Comparison of ENCODE assay signal across 9 cellular contexts in the genomic region with DNA sequence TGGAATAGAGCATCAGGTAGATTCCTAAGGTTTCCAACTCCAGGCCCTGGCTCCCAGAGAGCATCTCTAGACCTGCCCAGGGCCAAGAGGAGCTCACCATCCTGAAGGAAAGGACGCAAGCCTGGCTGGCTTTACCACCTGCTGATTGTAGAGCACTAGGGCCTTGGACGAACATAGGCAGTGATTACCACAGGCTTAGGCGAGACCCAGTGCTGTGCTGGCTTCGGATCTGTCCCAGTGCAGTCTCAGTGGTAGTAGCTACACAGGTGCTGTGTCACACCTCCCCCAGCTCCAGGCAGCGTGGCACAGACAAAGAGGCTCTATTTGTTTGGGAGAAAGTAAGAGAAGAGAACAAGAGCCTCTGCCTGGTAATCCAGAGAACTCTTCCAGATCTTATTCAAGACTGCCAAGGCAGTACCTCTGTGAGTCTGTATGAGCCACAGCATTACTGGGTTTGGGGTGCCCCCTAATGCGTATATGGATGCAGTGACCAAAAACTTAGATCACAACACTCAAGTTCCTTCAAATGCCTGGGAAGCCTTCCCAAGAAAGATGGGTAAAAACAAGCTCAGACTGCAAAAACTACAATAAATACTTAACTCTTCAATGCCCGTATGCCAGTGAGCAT. TPM values are rescaled to one million over a fixed set of nuclear protein-coding genes. Genes with fewer than 3 reads are reported as not detected.
DNase-seq lines count a peak whose midpoint lies in the region; ATAC-seq, FAIRE-seq and TF ChIP-seq lines count a peak whose summit lies in the region.
"Had no signal": no experiment of that assay in that cellular context is flagged by ENCODE, and none has a peak within 500 bp of the region (broad histone marks: within the 10 kb centered on the region; RNA-seq: fewer than 3 reads in every experiment).

No MANE protein-coding gene starts in this region.

- no peak overlapping the region for H2AFZ ChIP-seq in DND-41 (ENCODE audit: low read depth, low read length)

- H3K4me3 ChIP-seq in DND-41 (ENCODE audit: low read depth in 1 of 2, low read length in 2 of 2): no peak overlapping the region

- H3K36me3 Mint-ChIP-seq in activated naive CD8-positive, alpha-beta T cell treated with anti-CD3 and anti-CD28 coated beads, Interleukin-2, amount 10 ng/mL, durations not matched to agents 7 days and 5 days: peaks cover 2% of the 10 kb centered on the region
- H3K36me3 Mint-ChIP-seq in memory B cell: peaks cover 4% of the 10 kb centered on the region

- no peaks in the 10 kb centered on the region for H3K9me3 ChIP-seq in DND-41 (ENCODE audit: insufficient read depth, low read length, severe bottlenecking)

- no peaks in the 10 kb centered on the region for H3K9me3 Mint-ChIP-seq in activated naive CD8-positive, alpha-beta T cell treated with anti-CD3 and anti-CD28 coated beads, Interleukin-2, amount 10 ng/mL, durations not matched to agents 7 days and 5 days
- H3K9me3 Mint-ChIP-seq in memory B cell: no peaks in the 10 kb centered on the region

- no peak overlapping the region for H3K27ac Mint-ChIP-seq in activated naive CD8-positive, alpha-beta T cell treated with anti-CD3 and anti-CD28 coated beads, Interleukin-2, amount 10 ng/mL, durations not matched to agents 7 days and 5 days
- peak overlapping the region; percentile 55 for H3K27ac Mint-ChIP-seq in memory B cell
- H3K27ac Mint-ChIP-seq: nephron had no signal

- H3K4me3 Mint-ChIP-seq in activated naive CD8-positive, alpha-beta T cell treated with anti-CD3 and anti-CD28 coated beads, Interleukin-2, amount 10 ng/mL, durations not matched to agents 7 days and 5 days: no peak overlapping the region
- no peak overlapping the region for H3K4me3 Mint-ChIP-seq in memory B cell
- H3K4me3 Mint-ChIP-seq: nephron had no signal

- H3K27ac ChIP-seq in DND-41 (ENCODE audit: low read length): no peak overlapping the region

- H3K4me2 ChIP-seq in DND-41 (ENCODE audit: insufficient read depth, low read length): no peak overlapping the region

- TF ChIP-seq CTCF in DND-41 (IDR thresholded peaks at IDR 0.05; ENCODE audit: borderline replicate concordance, extremely low read depth, low read length, poor library complexity, severe bottlenecking): peak; percentile 51

- peak; percentile 11 for DNase-seq in DND-41
- peak; percentile 21 for DNase-seq in M059J (ENCODE audit: low read depth)
- no peak for DNase-seq in activated naive CD8-positive, alpha-beta T cell treated with anti-CD3 and anti-CD28 coated beads, Interleukin-2, amount 10 ng/mL, durations not matched to agents 7 days and 5 days
- peak in 1 of 2 donors; percentile 42 for DNase-seq in memory B cell (ENCODE audit: low spot score in 2 of 2)
- DNase-seq in NCI-H1105 treated with DMSO at 0.1 percent for 48 hours (lab: John Stamatoyannopoulos, UW): no peak
- DNase-seq in NOMO-1 (lab: John Stamatoyannopoulos, UW; ENCODE audit: unreplicated experiment in 2 of 2): no peak
- DNase-seq in urothelium cell line (ENCODE audit: low spot score): no peak

- no peak; the same call in 2 of the 3 replicates for ATAC-seq in DND-41 (ENCODE audit: insufficient read depth, low read depth)
- peak; percentile 70 for ATAC-seq in activated naive CD8-positive, alpha-beta T cell treated with anti-CD3 and anti-CD28 coated beads, Interleukin-2, amount 10 ng/mL, durations not matched to agents 7 days and 5 days (ENCODE audit: low read depth)
- peak; percentile 83 for ATAC-seq in memory B cell (ENCODE audit: low read depth)
- ATAC-seq in HG03108 (IDR thresholded peaks at IDR 0.05; ENCODE audit: unreplicated experiment): no peak

- H3K4me1 ChIP-seq in DND-41 (ENCODE audit: insufficient read depth, low read length): no peaks in the 10 kb centered on the region

- H4K20me1 ChIP-seq in DND-41 (ENCODE audit: insufficient read depth, low read length): no peaks in the 10 kb centered on the region

- FAIRE-seq in urothelium cell line (lab: Jason Lieb, UNC): no peak

- POLR2A ChIA-PET in activated naive CD8-positive, alpha-beta T cell treated with anti-CD3 and anti-CD28 coated beads, Interleukin-2, amount 10 ng/mL, durations not matched to agents 7 days and 5 days (lab: Charles Lee): interaction anchor here (0.6 to 1.9 kb wide), 4 partner anchors 15 to 680 kb away, joined by 3 to 11 read pairs (median 3); partner anchors contain the start of genes MRPL46 and MRPS11

- H3K79me2 ChIP-seq in DND-41 (ENCODE audit: insufficient read depth, low read length): no peaks in the 10 kb centered on the region

- peaks cover 3% of the 10 kb centered on the region for H3K27me3 ChIP-seq in DND-41 (ENCODE audit: insufficient read depth, low read length, poor library complexity)

- H3K36me3 ChIP-seq in DND-41 (ENCODE audit: insufficient read depth, low read length): no peaks in the 10 kb centered on the region

- H3K9ac ChIP-seq in DND-41 (ENCODE audit: low read depth, low read length): no peak overlapping the region

- peaks cover 5% of the 10 kb centered on the region for H3K27me3 Mint-ChIP-seq in activated naive CD8-positive, alpha-beta T cell treated with anti-CD3 and anti-CD28 coated beads, Interleukin-2, amount 10 ng/mL, durations not matched to agents 7 days and 5 days
- H3K27me3 Mint-ChIP-seq in memory B cell: peaks cover 5% of the 10 kb centered on the region

- H3K4me1 Mint-ChIP-seq in activated naive CD8-positive, alpha-beta T cell treated with anti-CD3 and anti-CD28 coated beads, Interleukin-2, amount 10 ng/mL, durations not matched to agents 7 days and 5 days: peaks cover 5% of the 10 kb centered on the region
- peaks cover 14% of the 10 kb centered on the region for H3K4me1 Mint-ChIP-seq in memory B cell
- H3K4me1 Mint-ChIP-seq: nephron had no signal

RNA-seq across cellular contexts. Expression of gene ISG20, which starts 25.4 kb away (rescaled TPM):
- 30.5 and 37.6 TPM in 2 replicates for total RNA-seq in M059J (2014; rRNA removed; shearing (Covaris generic))
- 100 to 1,000 TPM; 209 to 215 TPM for total RNA-seq in activated naive CD8-positive, alpha-beta T cell treated with anti-CD3 and anti-CD28 coated beads, Interleukin-2, amount 10 ng/mL, durations not matched to agents 7 days and 5 days

RNA-seq across cellular contexts. Expression of gene AEN, which starts 43.1 kb away (rescaled TPM):
- total RNA-seq in M059J (2014; rRNA removed; shearing (Covaris generic)): 11.5 and 15.7 TPM in 2 replicates
- total RNA-seq in activated naive CD8-positive, alpha-beta T cell treated with anti-CD3 and anti-CD28 coated beads, Interleukin-2, amount 10 ng/mL, durations not matched to agents 7 days and 5 days: 10 to 100 TPM; 38.2 to 42.5 TPM

Comparison
In these comparisons a context has a peak if more than half of its experiments do, and no peak if none do; other contexts are left out.
1. ATAC-seq: peak in activated naive CD8-positive, alpha-beta T cell treated with anti-CD3 and anti-CD28 coated beads, Interleukin-2, amount 10 ng/mL, durations not matched to agents 7 days and 5 days (single experiment) and memory B cell (single experiment); none in DND-41 (single experiment) and HG03108 (single experiment).
2. DNase-seq: peak in DND-41 (single experiment) and M059J (single experiment); none in activated naive CD8-positive, alpha-beta T cell treated with anti-CD3 and anti-CD28 coated beads, Interleukin-2, amount 10 ng/mL, durations not matched to agents 7 days and 5 days (single experiment), NCI-H1105 treated with DMSO at 0.1 percent for 48 hours (single experiment), NOMO-1 (0 of 2) and urothelium cell line (single experiment).